11 cellular contexts compared by ENCODE assay signal in genomic region chr2:54590216-54590961, GRCh38.
A peak's percentile ranks its signal among the peaks of the same experiment; 100 is the strongest.
DNase-seq lines count a peak whose midpoint lies in the region; ATAC-seq and TF ChIP-seq lines count a peak whose summit lies in the region.
"Had no signal": no experiment of that assay in that cellular context is flagged by ENCODE, and none has a peak within 500 bp of the region (broad histone marks: within the 10 kb centered on the region; RNA-seq: fewer than 3 reads in every experiment).

No MANE protein-coding gene starts in this region.

- WGBS in spleen, 5 donors, result 57 to 77% (median 66%) methylated on average over 6 of the region's 6 CpGs

- intact Hi-C loops in activated CD4-positive, alpha-beta T cell treated with anti-CD3 and anti-CD28 coated beads for 36 hours (cut with DNase I, micrococcal nuclease), result no loop called here
- intact Hi-C loops in spleen (cut with DNase I; ENCODE audit: low total_unique reads), result no loop called here
- intact Hi-C loops in posterior vena cava (cut with DNase I), result no loop called here

- peak overlapping the region; percentile 89 for H3K27ac Mint-ChIP-seq in activated CD4-positive, alpha-beta T cell treated with anti-CD3 and anti-CD28 coated beads for 36 hours

- peak overlapping the region; percentile 1 for H3K4me3 Mint-ChIP-seq in activated CD4-positive, alpha-beta T cell treated with anti-CD3 and anti-CD28 coated beads for 36 hours

- peaks cover 4% of the 10 kb centered on the region for H3K36me3 Mint-ChIP-seq in activated CD4-positive, alpha-beta T cell treated with anti-CD3 and anti-CD28 coated beads for 36 hours (ENCODE audit: low read depth)

- POLR2A ChIA-PET in activated CD4-positive, alpha-beta T cell treated with anti-CD3 and anti-CD28 coated beads for 36 hours (lab: Charles Lee), result interaction anchor here (0.7 kb wide), 1 partner anchor 42 kb away, joined by 3 read pairs; no protein-coding TSS in a partner anchor

- H3K9me3 ChIP-seq in SJSA1 (replicated peaks) (no peaks in the 10 kb centered on the region), spleen (no peaks in the 10 kb centered on the region)
- H3K9me3 ChIP-seq: breast epithelium had no signal

- H3K4me3 ChIP-seq in SJSA1 (no peak overlapping the region), spleen (peak overlapping the region in 1 of 8 donors; percentile 31)
- H3K4me3 ChIP-seq: breast epithelium had no signal

- ATAC-seq in activated CD4-positive, alpha-beta T cell treated with anti-CD3 and anti-CD28 coated beads for 36 hours, result no peak

- H3K27me3 ChIP-seq in SJSA1 (replicated peaks) (no peaks in the 10 kb centered on the region), spleen (replicated peaks in 1 of 7) (no peaks in the 10 kb centered on the region)
- H3K27me3 ChIP-seq: breast epithelium had no signal

- TF ChIP-seq CTCF in spleen (IDR thresholded peaks at IDR 0.05 in 8 of 11, conservative IDR thresholded peaks at IDR 0.05 in 3 of 11), result no peak

- H3K36me3 ChIP-seq in SJSA1, result peaks cover 24% of the 10 kb centered on the region
- H3K36me3 ChIP-seq in spleen, result peaks cover 0 to 13% (median 0%) of the 10 kb centered on the region in 6 donors
- H3K36me3 ChIP-seq: breast epithelium had no signal

- H3K4me1 ChIP-seq in SJSA1 (replicated peaks) (peaks cover 24% of the 10 kb centered on the region), spleen (peaks cover 57 to 100% (median 93%) of the 10 kb centered on the region in 6 donors)

- CTCF ChIA-PET in activated CD4-positive, alpha-beta T cell treated with anti-CD3 and anti-CD28 coated beads for 36 hours (lab: Charles Lee), result interaction anchor here (0.7 to 2.5 kb wide), 7 partner anchors 9 to 32 kb away, joined by 3 to 7 read pairs (median 4); no protein-coding TSS in a partner anchor

- DNase-seq in activated CD4-positive, alpha-beta T cell treated with anti-CD3 and anti-CD28 coated beads for 36 hours, result no peak
- DNase-seq in activated CD4-positive, alpha-beta T cell treated with anti-CD3 and anti-CD28 coated beads, Interleukin-2, amount 50 U/mL, for 4 hours, result no peak
- DNase-seq in SJSA1 (ENCODE audit: low read depth in 1 of 2, low spot score in 2 of 2), result no peak
- no peak for DNase-seq in epithelial cell of prostate (ENCODE audit: low read depth, low spot score)
- no peak for DNase-seq in spleen
- no peak for DNase-seq in posterior vena cava (ENCODE audit: low spot score)
- no peak for DNase-seq in NCI-H2107 treated with DMSO at 0.1 percent for 48 hours (lab: John Stamatoyannopoulos, UW; ENCODE audit: unreplicated experiment)
- DNase-seq in ureter (ENCODE audit: low spot score), result no peak
- DNase-seq: activated CD4-positive, alpha-beta T cell treated with anti-CD3 and anti-CD28 coated beads for 48 hours; NCI-H2107 had no signal

- no peak for TF ChIP-seq POLR2A in spleen (IDR thresholded peaks at IDR 0.05)

- no peaks in the 10 kb centered on the region for H3K27me3 Mint-ChIP-seq in activated CD4-positive, alpha-beta T cell treated with anti-CD3 and anti-CD28 coated beads for 36 hours

- peaks cover 82% of the 10 kb centered on the region for H3K4me1 Mint-ChIP-seq in activated CD4-positive, alpha-beta T cell treated with anti-CD3 and anti-CD28 coated beads for 36 hours

- H3K27ac ChIP-seq in SJSA1 (peak overlapping the region; percentile 28), epithelial cell of prostate (peak overlapping the region; percentile 47), spleen (peak overlapping the region; percentile 67 to 88 (median 82))

- no peaks in the 10 kb centered on the region for H3K9me3 Mint-ChIP-seq in activated CD4-positive, alpha-beta T cell treated with anti-CD3 and anti-CD28 coated beads for 36 hours (ENCODE audit: low read depth)

Comparison
In these comparisons a context has a peak if more than half of its experiments do, and no peak if none do; other contexts are left out.
1. H3K27ac ChIP-seq: peak in every context shown above with its lines; median percentile 82 in spleen; 47 in epithelial cell of prostate; 28 in SJSA1.